In the genomic region with DNA sequence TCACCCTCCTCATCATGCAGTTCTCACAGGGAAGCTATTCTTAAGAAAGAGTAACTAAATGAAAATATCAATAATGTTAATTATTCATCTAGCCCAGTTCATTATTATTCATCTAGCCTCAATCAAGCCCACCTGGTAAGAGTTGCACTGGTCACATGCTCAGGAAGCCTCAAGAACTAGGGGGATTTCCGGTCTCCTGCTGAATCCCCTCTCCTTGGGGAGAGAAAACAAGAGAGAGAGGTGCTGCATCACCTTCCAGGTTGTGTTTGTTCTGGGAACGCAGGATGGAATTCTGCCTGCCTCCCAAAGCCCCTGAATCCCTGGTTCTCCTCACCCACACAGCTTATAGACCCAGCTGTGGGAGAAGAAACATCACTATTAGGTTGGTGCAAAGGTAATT, we compare ENCODE assay signal across 27 cellular contexts.
DNase-seq lines count a peak whose midpoint lies in the region; ATAC-seq, FAIRE-seq and TF ChIP-seq lines count a peak whose summit lies in the region.
"Had no signal": no experiment of that assay in that cellular context is flagged by ENCODE, and none has a peak within 500 bp of the region (broad histone marks: within the 10 kb centered on the region; RNA-seq: fewer than 3 reads in every experiment).

No MANE protein-coding gene starts in this region.

- H4K91ac ChIP-seq in H1 (replicated peaks; ENCODE audit: insufficient read length, low read length) = no peak overlapping the region

- ATAC-seq in GM23338 = peak; percentile 62
- no peak for ATAC-seq in HG03108 (IDR thresholded peaks at IDR 0.05; ENCODE audit: unreplicated experiment)
- ATAC-seq: A549, GM12878 had no signal

- no peaks in the 10 kb centered on the region for H3K79me2 ChIP-seq in GM23338 (replicated peaks; ENCODE audit: insufficient read depth)
- H3K79me2 ChIP-seq in H1 (ENCODE audit: control insufficient read depth in 1 of 2, insufficient read depth in 2 of 2, low read length in 2 of 2) = no peaks in the 10 kb centered on the region

- no peak overlapping the region for H3K4me3 Mint-ChIP-seq in GM23338
- H3K4me3 Mint-ChIP-seq: CD14-positive monocyte; CD4-positive, alpha-beta T cell; CD8-positive, alpha-beta memory T cell had no signal

- no peak overlapping the region for H3K27ac Mint-ChIP-seq in GM23338
- H3K27ac Mint-ChIP-seq: CD14-positive monocyte; CD4-positive, alpha-beta T cell; CD8-positive, alpha-beta memory T cell had no signal

- H3K36me3 ChIP-seq in GM23338 (ENCODE audit: insufficient read depth) (no peaks in the 10 kb centered on the region), HUES48 (ENCODE audit: control insufficient read depth, insufficient read depth, low read length) (no peaks in the 10 kb centered on the region), H1 (ENCODE audit: control insufficient read depth in 2 of 4, insufficient read depth in 4 of 4, low read length in 3 of 4) (no peaks in the 10 kb centered on the region)
- H3K36me3 ChIP-seq: BE2C; BLaER1 treated with 17β-estradiol and CSF1 and Interleukin-3, amounts not matched to agents 10 nM and 100 nM had no signal

- WGBS in H1 (ENCODE audit: extremely low coverage in 1 of 2, insufficient coverage in 1 of 2, insufficient read length in 1 of 2, insufficient replicate concordance in 2 of 2, low coverage in 1 of 2, low lambda C conversion rate in 2 of 2, missing lambda C conversion rate in 1 of 2), 2 experiments = 58% methylated on average over 2 of the region's 2 CpGs; no CpG with 5 or more reads in 1 of the 2 experiments

- peaks cover 4% of the 10 kb centered on the region; the same call in 2 of the 3 replicates for H3K9me3 Mint-ChIP-seq in GM23338
- H3K9me3 Mint-ChIP-seq: CD4-positive, alpha-beta T cell had no signal

- CTCF ChIA-PET in H1 (lab: Charles Lee; ENCODE audit: partially characterized antibody) = no interaction called here

- no peak for TF ChIP-seq POLR2A in H1 (IDR thresholded peaks at IDR 0.05; ENCODE audit: control extremely low read depth in 1 of 2, low read depth in 2 of 2, low read length in 2 of 2)

- no peak overlapping the region for H3K56ac ChIP-seq in H1 (replicated peaks; ENCODE audit: insufficient read length, low read depth, low read length)

- no peak overlapping the region for H3K4ac ChIP-seq in H1 (replicated peaks; ENCODE audit: insufficient read length, low read depth, low read length)

- no peak overlapping the region for H3K23ac ChIP-seq in H1 (ENCODE audit: insufficient read length)

- H3K79me1 ChIP-seq in H1 (ENCODE audit: low read depth, low read length) = no peaks in the 10 kb centered on the region

- DNase-seq in GM23338 (ENCODE audit: low spot score) = no peak
- no peak for DNase-seq in H1 (ENCODE audit: low read depth in 1 of 2, low spot score in 2 of 2)
- DNase-seq in islet precursor cell = peak; percentile 10
- DNase-seq in dedifferentiated amniotic fluid mesenchymal stem cell (ENCODE audit: extremely low spot score) = no peak
- DNase-seq in SIG-M5 treated with dmso at 0.1 percent for 504 hours (lab: John Stamatoyannopoulos, UW; ENCODE audit: unreplicated experiment) = no peak
- no peak for DNase-seq in NCI-H2227 treated with DMSO at 0.1 percent for 48 hours (lab: John Stamatoyannopoulos, UW)
- DNase-seq: 8988T; ACHN; AML-193; BE2C; CD4-positive, alpha-beta T cell; CD8-positive, alpha-beta memory T cell; DMS 273 treated with DMSO at 0.1 percent for 48 hours; DMS79; EL; GDM1; GM23248; HCEC 1CT had no signal

- peaks cover 5% of the 10 kb centered on the region; the same call in 2 of the 3 replicates for H3K36me3 Mint-ChIP-seq in GM23338 (ENCODE audit: low read depth)
- H3K36me3 Mint-ChIP-seq: CD14-positive monocyte had no signal

- H3K4me3 ChIP-seq in GM23338 = no peak overlapping the region
- no peak overlapping the region for H3K4me3 ChIP-seq in HUES48 (ENCODE audit: low read depth, low read length)
- H3K4me3 ChIP-seq in H1 (ENCODE audit: extremely low read depth in 1 of 4, insufficient read depth in 2 of 4, low read depth in 3 of 4, low read length in 4 of 4) = no peak overlapping the region
- H3K4me3 ChIP-seq: A549; BLaER1 treated with 17β-estradiol and CSF1 and Interleukin-3, amounts not matched to agents 10 nM and 100 nM; GM12878; GM23248 had no signal

- H4K8ac ChIP-seq in H1 (ENCODE audit: extremely low read depth, insufficient read depth, low read length) = no peak overlapping the region

- H3K4me1 Mint-ChIP-seq in GM23338 = peaks cover 32% of the 10 kb centered on the region
- H3K4me1 Mint-ChIP-seq: CD14-positive monocyte; CD8-positive, alpha-beta memory T cell had no signal

- no peak overlapping the region for H2AK5ac ChIP-seq in H1 (ENCODE audit: low read depth, low read length)

- H3K27me3 ChIP-seq in GM23338 (ENCODE audit: insufficient read depth) = no peaks in the 10 kb centered on the region
- no peaks in the 10 kb centered on the region for H3K27me3 ChIP-seq in HUES48 (ENCODE audit: control insufficient read depth, insufficient read depth, low read length)
- H3K27me3 ChIP-seq in H1 (replicated peaks in 1 of 4; ENCODE audit: control insufficient read depth in 3 of 4, extremely low read depth in 1 of 4, insufficient read depth in 3 of 4, low read length in 3 of 4) = no peaks in the 10 kb centered on the region
- H3K27me3 ChIP-seq: BE2C; BLaER1 treated with 17β-estradiol and CSF1 and Interleukin-3, amounts not matched to agents 10 nM and 100 nM had no signal

- H3K9ac ChIP-seq in HUES48 (ENCODE audit: low read depth, low read length) = no peak overlapping the region
- H3K9ac ChIP-seq in H1 (replicated peaks in 1 of 4; ENCODE audit: extremely low read depth in 1 of 4, low read depth in 3 of 4, low read length in 3 of 4) = no peak overlapping the region
- H3K9ac ChIP-seq: BLaER1 treated with 17β-estradiol and CSF1 and Interleukin-3, amounts not matched to agents 10 nM and 100 nM; GM23248 had no signal

- H3K9me2 ChIP-seq in GM23338 (ENCODE audit: insufficient read depth) = peaks cover 13% of the 10 kb centered on the region; the same call in 1 of the 2 replicates

- no peak for TF ChIP-seq RAD21 in H1 (IDR thresholded peaks at IDR 0.05 in 1 of 2, conservative IDR thresholded peaks at IDR 0.05 in 1 of 2; ENCODE audit: low read depth in 2 of 2, low read length in 2 of 2)

- POLR2A ChIA-PET in H1 (lab: Charles Lee; ENCODE audit: partially characterized antibody) = no interaction called here

- no peak overlapping the region for H2BK12ac ChIP-seq in H1 (ENCODE audit: low read depth, low read length)

- H3K4me2 ChIP-seq in GM23338 (no peak overlapping the region), H1 (ENCODE audit: insufficient read depth in 1 of 2, low read depth in 2 of 2, low read length in 2 of 2) (no peak overlapping the region; a peak in 1 of 4 replicates)
- H3K4me2 ChIP-seq: A549; BLaER1 treated with 17β-estradiol and CSF1 and Interleukin-3, amounts not matched to agents 10 nM and 100 nM had no signal

- H2AFZ ChIP-seq in GM23338 (no peak overlapping the region), H1 (ENCODE audit: low read length) (no peak overlapping the region)
- H2AFZ ChIP-seq: GM23248 had no signal

- no peak overlapping the region for H3K18ac ChIP-seq in H1 (ENCODE audit: extremely low read depth, low read length)

- no peak overlapping the region for H3K14ac ChIP-seq in H1 (ENCODE audit: insufficient read length)

- H2BK5ac ChIP-seq in H1 (ENCODE audit: low read depth, low read length) = no peak overlapping the region

- H4K20me1 ChIP-seq in GM23338 (replicated peaks; ENCODE audit: insufficient read depth) = no peaks in the 10 kb centered on the region
- no peaks in the 10 kb centered on the region for H4K20me1 ChIP-seq in H1 (replicated peaks in 1 of 2; ENCODE audit: control insufficient read depth in 1 of 2, insufficient read depth in 2 of 2, low read length in 2 of 2)
- H4K20me1 ChIP-seq: BLaER1 treated with 17β-estradiol and CSF1 and Interleukin-3, amounts not matched to agents 10 nM and 100 nM had no signal

- peak; percentile 86 for FAIRE-seq in H1 (lab: Jason Lieb, UNC)
- FAIRE-seq: A549, D721Med, GM12878, GM19239, H54 had no signal

- TF ChIP-seq CTCF in GM23338 (conservative IDR thresholded peaks at IDR 0.05; ENCODE audit: low read depth in 2 of 2) (no peak), H1 (IDR thresholded peaks at IDR 0.05; ENCODE audit: control extremely low read depth in 1 of 3, insufficient read depth in 1 of 3, low read depth in 1 of 3, low read length in 3 of 3) (no peak)

- no peak for TF ChIP-seq EP300 in H1 (IDR thresholded peaks at IDR 0.05; ENCODE audit: borderline replicate concordance in 1 of 2, low read depth in 2 of 2, low read length in 2 of 2)

- no peak overlapping the region for H2BK120ac ChIP-seq in H1 (replicated peaks; ENCODE audit: low read depth, low read length)

- no peak overlapping the region for H4K5ac ChIP-seq in H1 (ENCODE audit: insufficient read length, low read depth, low read length)

- H3K23me2 ChIP-seq in H1 (ENCODE audit: low read depth, low read length) = no peaks in the 10 kb centered on the region

- H3K27me3 Mint-ChIP-seq in GM23338 (ENCODE audit: insufficient read depth, low read depth, poor library complexity) = peaks cover 2% of the 10 kb centered on the region

- no peaks in the 10 kb centered on the region for H3K9me3 ChIP-seq in HUES48 (ENCODE audit: control insufficient read depth, insufficient read depth, low read length)
- H3K9me3 ChIP-seq in H1 (ENCODE audit: insufficient read depth in 2 of 2, low read depth in 1 of 2, low read length in 1 of 2) = no peaks in the 10 kb centered on the region
- H3K9me3 ChIP-seq: A549; BE2C; BLaER1 treated with 17β-estradiol and CSF1 and Interleukin-3, amounts not matched to agents 10 nM and 100 nM had no signal

- H3K27ac ChIP-seq in GM23338 (ENCODE audit: low read depth) (no peak overlapping the region), HUES48 (ENCODE audit: low read depth, low read length) (peak overlapping the region; percentile 18), H1 (ENCODE audit: low read depth, low read length) (no peak overlapping the region)
- H3K27ac ChIP-seq: A549; BLaER1 treated with 17β-estradiol and CSF1 and Interleukin-3, amounts not matched to agents 10 nM and 100 nM; GM23248 had no signal

- no peak overlapping the region for H2BK20ac ChIP-seq in H1 (ENCODE audit: low read length)

- no peaks in the 10 kb centered on the region for H3F3A ChIP-seq in GM23338 (replicated peaks; ENCODE audit: low read depth)

- H3K4me1 ChIP-seq in GM23338 (ENCODE audit: insufficient read depth) = peaks cover 11% of the 10 kb centered on the region; the same call in 1 of the 2 replicates
- peaks cover 15% of the 10 kb centered on the region for H3K4me1 ChIP-seq in HUES48 (ENCODE audit: control insufficient read depth, insufficient read depth, low read length)
- peaks cover 0 to 11% (median 3%) of the 10 kb centered on the region in 4 experiments; a peak in 2 of 7 replicates for H3K4me1 ChIP-seq in H1 (replicated peaks in 1 of 4; ENCODE audit: control insufficient read depth in 3 of 4, insufficient read depth in 4 of 4, low read length in 3 of 4)
- H3K4me1 ChIP-seq: A549; BE2C; BLaER1 treated with 17β-estradiol and CSF1 and Interleukin-3, amounts not matched to agents 10 nM and 100 nM had no signal

- H2BK15ac ChIP-seq in H1 (ENCODE audit: low read length) = no peak overlapping the region

TF ChIP-seq in GM23338, 12 proteins besides CTCF, POLR2A, EP300 and RAD21 (continues in another document):
- TF ChIP-seq JUNB (IDR thresholded peaks at IDR 0.05; ENCODE audit: unreplicated experiment) = no peak
- no peak for TF ChIP-seq ZNF114 (CRISPR knock-in tag; IDR thresholded peaks at IDR 0.05)

TF ChIP-seq in H1, 55 proteins besides CTCF, POLR2A, EP300 and RAD21 (continues in another document):
- no peak for TF ChIP-seq TEAD4 (IDR thresholded peaks at IDR 0.05; ENCODE audit: low read depth, low read length)
- TF ChIP-seq CREB1 (IDR thresholded peaks at IDR 0.05) = no peak
